Comparison of ENCODE assay signal across 14 cellular contexts in genomic region chr2:105339414-105339813, GRCh38. TPM values are rescaled to one million over a fixed set of nuclear protein-coding genes. Genes with fewer than 3 reads are reported as not detected.
A peak's percentile ranks its signal among the peaks of the same experiment; 100 is the strongest.
DNase-seq lines count a peak whose midpoint lies in the region; ATAC-seq and TF ChIP-seq lines count a peak whose summit lies in the region.
"Had no signal": no experiment of that assay in that cellular context is flagged by ENCODE, and none has a peak within 500 bp of the region (broad histone marks: within the 10 kb centered on the region; RNA-seq: fewer than 3 reads in every experiment).

No MANE protein-coding gene starts in this region.

- H2AK5ac ChIP-seq in trophoblast cell (ENCODE audit: low read length), result no peak overlapping the region

- intact Hi-C loops in activated CD4-positive, alpha-beta T cell treated with anti-CD3 and anti-CD28 coated beads for 36 hours (cut with DNase I, micrococcal nuclease), result loop anchor here (5.0 to 10.0 kb wide), 4 partner anchors 302 to 748 kb away; partner anchors contain the start of genes MRPS9 (in 1 of the 2) and NCK2 (in 1 of the 2)
- intact Hi-C loops in OCI-LY7 (cut with micrococcal nuclease; ENCODE audit: unreplicated experiment) (loop anchor here (10.0 kb wide), 1 partner anchor 855 kb away; the partner anchor contains the start of gene UXS1), heart right ventricle (cut with DNase I) (no loop called here)

- H4K12ac ChIP-seq in trophoblast cell (ENCODE audit: low read depth, low read length), result no peak overlapping the region

- no peaks in the 10 kb centered on the region for H3K27me3 Mint-ChIP-seq in activated CD4-positive, alpha-beta T cell treated with anti-CD3 and anti-CD28 coated beads for 36 hours

- DNase-seq in activated CD4-positive, alpha-beta T cell treated with anti-CD3 and anti-CD28 coated beads for 36 hours, result no peak
- no peak for DNase-seq in activated CD4-positive, alpha-beta T cell treated with anti-CD3 and anti-CD28 coated beads, Interleukin-2, amount 50 U/mL, for 4 hours
- no peak for DNase-seq in OCI-LY7 (ENCODE audit: low spot score)
- DNase-seq in trophoblast cell, result no peak
- no peak for DNase-seq in NCI-H128 (lab: John Stamatoyannopoulos, UW; ENCODE audit: unreplicated experiment)
- DNase-seq in heart right ventricle, result no peak
- DNase-seq: NCI-H1417, NCI-H510A, sigmoid colon, transverse colon had no signal

- H3K4me3 Mint-ChIP-seq in activated CD4-positive, alpha-beta T cell treated with anti-CD3 and anti-CD28 coated beads for 36 hours, result peak overlapping the region; percentile 91

- POLR2A ChIA-PET in activated CD4-positive, alpha-beta T cell treated with anti-CD3 and anti-CD28 coated beads for 36 hours (lab: Charles Lee), result no interaction called here
- POLR2A ChIA-PET in OCI-LY7 (lab: Charles Lee), result interaction anchor here (0.6 to 1.6 kb wide), 4 partner anchors 10 to 223 kb away, joined by 3 to 6 read pairs (median 3); no protein-coding TSS in a partner anchor

- H3K23ac ChIP-seq in trophoblast cell (ENCODE audit: low read length), result no peak overlapping the region

- no peak overlapping the region for H2AFZ ChIP-seq in OCI-LY7 (ENCODE audit: low read length)
- no peak overlapping the region for H2AFZ ChIP-seq in trophoblast cell (ENCODE audit: insufficient read depth, low read length, poor library complexity)

- no peak overlapping the region for H4K91ac ChIP-seq in trophoblast cell (ENCODE audit: low read depth, low read length)

- CTCF ChIA-PET in activated CD4-positive, alpha-beta T cell treated with anti-CD3 and anti-CD28 coated beads for 36 hours (lab: Charles Lee), result interaction anchor here (2.5 to 3.8 kb wide), 2 partner anchors 9 to 11 kb away, joined by 10 to 14 read pairs; no protein-coding TSS in a partner anchor
- CTCF ChIA-PET in OCI-LY7 (lab: Charles Lee; ENCODE audit: unreplicated experiment), result interaction anchor here (1.0 kb wide), 1 partner anchor 34 kb away, joined by 3 read pairs; no protein-coding TSS in a partner anchor

- H3K9me3 Mint-ChIP-seq in activated CD4-positive, alpha-beta T cell treated with anti-CD3 and anti-CD28 coated beads for 36 hours (ENCODE audit: low read depth), result no peaks in the 10 kb centered on the region

- no peak for TF ChIP-seq CTCF in OCI-LY7 (conservative IDR thresholded peaks at IDR 0.05; ENCODE audit: low read length)
- no peak for TF ChIP-seq CTCF in heart right ventricle (IDR thresholded peaks at IDR 0.05)

- peaks cover 7% of the 10 kb centered on the region for H3K79me1 ChIP-seq in trophoblast cell (ENCODE audit: low read length)

- no TSS peak for BruUV-seq in OCI-LY7 (replicated peaks; lab: Mats Ljungman, UMichigan)

- H3K27ac ChIP-seq in OCI-LY7 (ENCODE audit: low read depth, low read length, poor library complexity, severe bottlenecking) (no peak overlapping the region), trophoblast cell (ENCODE audit: low read depth, low read length) (no peak overlapping the region), heart right ventricle (no peak overlapping the region)

- peaks cover 27% of the 10 kb centered on the region for H3K36me3 Mint-ChIP-seq in activated CD4-positive, alpha-beta T cell treated with anti-CD3 and anti-CD28 coated beads for 36 hours (ENCODE audit: low read depth)

- H4K20me1 ChIP-seq in OCI-LY7 (ENCODE audit: insufficient read depth, low read length), result 0 out of 2 replicates have a peak, but pooled peaks cover 6% of the 10 kb centered on the region

- H3K9ac ChIP-seq in endocrine pancreas (ENCODE audit: control insufficient read depth, insufficient read depth, low read length) (no peak overlapping the region), trophoblast cell (ENCODE audit: low read length) (no peak overlapping the region)

- H3K4me3 ChIP-seq in OCI-LY7 (ENCODE audit: low read depth, low read length, poor library complexity, severe bottlenecking), result no peak overlapping the region
- peak overlapping the region; percentile 96 for H3K4me3 ChIP-seq in endocrine pancreas (ENCODE audit: control insufficient read depth, insufficient read depth, low read length)
- no peak overlapping the region for H3K4me3 ChIP-seq in trophoblast cell (ENCODE audit: low read depth, low read length)
- no peak overlapping the region for H3K4me3 ChIP-seq in heart right ventricle

- H3K27me3 ChIP-seq in endocrine pancreas (ENCODE audit: control insufficient read depth, insufficient read depth, low read length) (no peaks in the 10 kb centered on the region), trophoblast cell (ENCODE audit: insufficient read depth, low read length) (no peaks in the 10 kb centered on the region), heart right ventricle (no peaks in the 10 kb centered on the region)
- H3K27me3 ChIP-seq: esophagus muscularis mucosa, sigmoid colon, transverse colon had no signal

- peaks cover 43% of the 10 kb centered on the region for H3K79me2 ChIP-seq in OCI-LY7 (ENCODE audit: insufficient read depth, low read depth, low read length)
- peaks cover 8% of the 10 kb centered on the region for H3K79me2 ChIP-seq in trophoblast cell (ENCODE audit: control insufficient read depth, insufficient read depth, low read length, poor library complexity)

- no peak overlapping the region for H3K14ac ChIP-seq in trophoblast cell (ENCODE audit: low read length)

- WGBS in trophoblast cell (ENCODE audit: extremely low coverage, insufficient coverage, insufficient read length), result no CpG with 5 or more reads among the region's 4 CpGs
- WGBS in heart right ventricle, 2 donors, result 85 to 88% methylated on average over 4 of the region's 4 CpGs

- H3K27ac Mint-ChIP-seq in activated CD4-positive, alpha-beta T cell treated with anti-CD3 and anti-CD28 coated beads for 36 hours, result no peak overlapping the region

- H3K18ac ChIP-seq in trophoblast cell (ENCODE audit: low read length), result no peak overlapping the region

- peaks cover 27% of the 10 kb centered on the region for H3K4me1 Mint-ChIP-seq in activated CD4-positive, alpha-beta T cell treated with anti-CD3 and anti-CD28 coated beads for 36 hours

- H3K4me2 ChIP-seq in OCI-LY7 (ENCODE audit: low read length) (peak overlapping the region; percentile 92), trophoblast cell (ENCODE audit: low read length) (no peak overlapping the region)

- no peak overlapping the region for H2BK120ac ChIP-seq in trophoblast cell (ENCODE audit: insufficient read depth, low read length, poor library complexity)

- no peaks in the 10 kb centered on the region for H3K9me2 ChIP-seq in OCI-LY7 (ENCODE audit: insufficient read depth, low read length)

- H3K4me1 ChIP-seq in OCI-LY7 (ENCODE audit: insufficient read depth, low read length, poor library complexity, severe bottlenecking) (peaks cover 25% of the 10 kb centered on the region), endocrine pancreas (ENCODE audit: control insufficient read depth, insufficient read depth, low read length) (peaks cover 18% of the 10 kb centered on the region), trophoblast cell (ENCODE audit: control insufficient read depth in 1 of 2, insufficient read depth in 2 of 2, low read length in 2 of 2) (peaks cover 0 to 1% of the 10 kb centered on the region in 2 experiments), heart right ventricle (peaks cover 2 to 31% (median 25%) of the 10 kb centered on the region in 9 donors)

- peak overlapping the region; percentile 55 for H3K4ac ChIP-seq in trophoblast cell (ENCODE audit: low read depth, low read length)

- H2BK5ac ChIP-seq in trophoblast cell (ENCODE audit: low read depth, low read length, poor library complexity), result no peak overlapping the region

- ATAC-seq in activated CD4-positive, alpha-beta T cell treated with anti-CD3 and anti-CD28 coated beads for 36 hours, result no peak
- no peak for ATAC-seq in HG02870 (IDR thresholded peaks at IDR 0.05; ENCODE audit: unreplicated experiment)
- no peak for ATAC-seq in heart right ventricle
- ATAC-seq: Right ventricle myocardium inferior had no signal

- no peak overlapping the region for H2BK12ac ChIP-seq in trophoblast cell (ENCODE audit: low read length)

- no peak overlapping the region for H4K8ac ChIP-seq in trophoblast cell (ENCODE audit: low read depth, low read length)

- H3K9me3 ChIP-seq in OCI-LY7 (ENCODE audit: low read length), result no peaks in the 10 kb centered on the region
- no peaks in the 10 kb centered on the region for H3K9me3 ChIP-seq in endocrine pancreas (ENCODE audit: control insufficient read depth, low read length)
- H3K9me3 ChIP-seq in trophoblast cell (ENCODE audit: insufficient read depth, low read depth, low read length), result no peaks in the 10 kb centered on the region
- no peaks in the 10 kb centered on the region for H3K9me3 ChIP-seq in heart right ventricle
- H3K9me3 ChIP-seq: esophagus muscularis mucosa, sigmoid colon, transverse colon had no signal

- H3K36me3 ChIP-seq in OCI-LY7 (ENCODE audit: insufficient read depth, low read length) (peaks cover 54% of the 10 kb centered on the region), endocrine pancreas (ENCODE audit: control insufficient read depth, insufficient read depth, low read length) (peaks cover 3% of the 10 kb centered on the region), trophoblast cell (ENCODE audit: control insufficient read depth in 1 of 2, insufficient read depth in 2 of 2, low read length in 2 of 2) (peaks cover 8 to 19% of the 10 kb centered on the region in 2 experiments), heart right ventricle (peaks cover 0 to 59% (median 40%) of the 10 kb centered on the region in 9 donors)

RNA-seq across cellular contexts. Expression of gene C2orf49, which starts 2.1 kb away (rescaled TPM):
- total RNA-seq in activated CD4-positive, alpha-beta T cell treated with anti-CD3 and anti-CD28 coated beads for 36 hours, result 10 to 100 TPM; 19.3 to 27.8 TPM
- total RNA-seq in OCI-LY7 (2014; rRNA removed; shearing (Covaris generic)), result 11.8 and 13.1 TPM in 2 replicates
- total RNA-seq in OCI-LY7 (2022) (17.0 and 18.3 TPM in 2 replicates), heart right ventricle (10 to 100 TPM; 12.2 to 22.9 (median 17.2) TPM)
- 34.1 and 35.9 TPM in 2 replicates for polyA plus RNA-seq in trophoblast cell (2013)
- polyA plus RNA-seq in heart right ventricle, result 1 to 10 TPM; 9.0 to 9.1 TPM

RNA-seq across cellular contexts. Expression of gene TGFBRAP1, which starts 9.9 kb away (rescaled TPM):
- total RNA-seq in activated CD4-positive, alpha-beta T cell treated with anti-CD3 and anti-CD28 coated beads for 36 hours, result 10 to 100 TPM; 20.0 to 20.6 TPM
- total RNA-seq in OCI-LY7 (2014; rRNA removed; shearing (Covaris generic)), result 17.6 and 24.6 TPM in 2 replicates
- total RNA-seq in OCI-LY7 (2022), result 20.5 and 22.2 TPM in 2 replicates
- polyA plus RNA-seq in trophoblast cell (2013), result 16.6 and 17.3 TPM in 2 replicates
- 10 to 100 TPM in 9 of 10 donors, 1 to 10 TPM in 1; 8.3 to 12.7 (median 10.5) TPM for total RNA-seq in heart right ventricle
- polyA plus RNA-seq in heart right ventricle, result 1 to 10 TPM; 2.1 to 3.4 TPM

RNA-seq across cellular contexts. Expression of gene FHL2, which starts 59.4 kb away (rescaled TPM):
- total RNA-seq in activated CD4-positive, alpha-beta T cell treated with anti-CD3 and anti-CD28 coated beads for 36 hours, result 1 to 10 TPM; 3.9 to 4.7 TPM
- not detected in 2 replicates for total RNA-seq in OCI-LY7 (2014; rRNA removed; shearing (Covaris generic))
- total RNA-seq in OCI-LY7 (2022) (0.26 TPM in 1 of 2 replicates, not detected in the other), heart right ventricle (1,000 to 10,000 TPM in 9 of 10 donors, 100 to 1,000 TPM in 1; 598 to 2,354 (median 1,687) TPM)
- 83.4 and 89.8 TPM in 2 replicates for polyA plus RNA-seq in trophoblast cell (2013)
- polyA plus RNA-seq in heart right ventricle, result 100 to 1,000 TPM; 437 to 653 TPM

Comparison
In these comparisons a context has a peak if more than half of its experiments do, and no peak if none do; other contexts are left out.
1. RNA of gene FHL2, which starts 59.4 kb away (total RNA-seq): 598 to 2,354 TPM in heart right ventricle; 3.9 to 4.7 TPM in activated CD4-positive, alpha-beta T cell treated with anti-CD3 and anti-CD28 coated beads for 36 hours and 0.26 TPM in OCI-LY7; every median in the first group is over 100 times any median in the second.
2. intact Hi-C loops: an anchor here in activated CD4-positive, alpha-beta T cell treated with anti-CD3 and anti-CD28 coated beads for 36 hours (5.0 to 10.0 kb wide) and OCI-LY7 (10.0 kb wide); none called in heart right ventricle.